In genomic region chr13:79398915-79399314, GRCh38 we compare ENCODE assay signal across 15 cellular contexts. TPM values are rescaled to one million over a fixed set of nuclear protein-coding genes. Genes with fewer than 3 reads are reported as not detected.
A peak's percentile ranks its signal among the peaks of the same experiment; 100 is the strongest.
DNase-seq lines count a peak whose midpoint lies in the region; ATAC-seq, FAIRE-seq and TF ChIP-seq lines count a peak whose summit lies in the region.
"Had no signal": no experiment of that assay in that cellular context is flagged by ENCODE, and none has a peak within 500 bp of the region (broad histone marks: within the 10 kb centered on the region; RNA-seq: fewer than 3 reads in every experiment).

No MANE protein-coding gene starts in this region.

- peaks cover 52% of the 10 kb centered on the region for H3K4me1 Mint-ChIP-seq in WTC11

- H3K4me3 Mint-ChIP-seq in WTC11 = no peak overlapping the region
- H3K4me3 Mint-ChIP-seq: CD14-positive monocyte had no signal

- H3K36me3 Mint-ChIP-seq in WTC11 = peaks cover 43% of the 10 kb centered on the region

- no peak for TF ChIP-seq CTCF in D721Med (IDR thresholded peaks at IDR 0.05; ENCODE audit: insufficient read depth, missing control alignments)
- no peak for TF ChIP-seq CTCF in WTC11 (IDR thresholded peaks at IDR 0.05)

- ATAC-seq in WTC11 (no peak), HG02610 (IDR thresholded peaks at IDR 0.05; ENCODE audit: unreplicated experiment) (no peak)

- no peaks in the 10 kb centered on the region for H3K27me3 Mint-ChIP-seq in WTC11 (ENCODE audit: low read depth)

- H3K27ac Mint-ChIP-seq in WTC11 = 0 out of 2 replicates have a peak overlapping the region, but pooled peaks have one; percentile 24
- H3K27ac Mint-ChIP-seq: activated T-helper 2 cell treated with anti-CD3 and anti-CD28 coated beads, Interferon-gamma antibody, Interleukin-2, Interleukin-4, amounts not matched to agents 10 μg/mL and 5 μg/mL and 100 μg/mL, durations not matched to agents 14 hours and 24 hours and 36 hours had no signal

- POLR2A ChIA-PET in WTC11 (lab: Charles Lee) = no interaction called here

- CTCF ChIA-PET in WTC11 (lab: Charles Lee) = interaction anchor here (1.5 to 1.6 kb wide), 2 partner anchors 7 to 143 kb away, joined by 4 to 5 read pairs; no protein-coding TSS in a partner anchor

- H3K9me3 Mint-ChIP-seq in WTC11 = peaks cover 19% of the 10 kb centered on the region

- FAIRE-seq in D721Med (lab: Jason Lieb, UNC) (peak; percentile 21), islet of Langerhans (lab: Jason Lieb, UNC) (peak; percentile 43)

- peak; percentile 28 for DNase-seq in AG08396 (ENCODE audit: low spot score)
- no peak for DNase-seq in D721Med (ENCODE audit: insufficient read length, low spot score)
- DNase-seq in WTC11 (ENCODE audit: low spot score) = no peak
- no peak for DNase-seq in H4 (ENCODE audit: low spot score)
- no peak for DNase-seq in dermis blood vessel endothelial cell
- DNase-seq in HK-2 (ENCODE audit: unreplicated experiment) = no peak
- DNase-seq: central memory CD4-positive, alpha-beta T cell; esophagus squamous epithelium; MM.1S; NCI-H510A; stomach had no signal

TF ChIP-seq in WTC11, 78 proteins besides CTCF, POLR2A, EP300 and RAD21:
- TF ChIP-seq EMX1 (CRISPR knock-in tag; IDR thresholded peaks at IDR 0.05) = no peak
- no peak for TF ChIP-seq SMAD4 (CRISPR knock-in tag; IDR thresholded peaks at IDR 0.05)
- no peak for TF ChIP-seq TEAD1 (CRISPR knock-in tag; IDR thresholded peaks at IDR 0.05)
- TF ChIP-seq RORB (CRISPR knock-in tag; IDR thresholded peaks at IDR 0.05) = no peak
- no peak for TF ChIP-seq ZNF671 (CRISPR knock-in tag; IDR thresholded peaks at IDR 0.05)
- no peak for TF ChIP-seq ZNF317 (CRISPR knock-in tag; IDR thresholded peaks at IDR 0.05; ENCODE audit: borderline replicate concordance, low read depth)
- TF ChIP-seq ZNF396 (CRISPR knock-in tag; IDR thresholded peaks at IDR 0.05; ENCODE audit: borderline replicate concordance) = no peak
- no peak for TF ChIP-seq RELA (CRISPR knock-in tag; IDR thresholded peaks at IDR 0.05; ENCODE audit: borderline replicate concordance)
- TF ChIP-seq ARID4B (CRISPR knock-in tag; IDR thresholded peaks at IDR 0.05; ENCODE audit: borderline replicate concordance) = no peak
- TF ChIP-seq IRF1 (CRISPR knock-in tag; IDR thresholded peaks at IDR 0.05) = no peak
- no peak for TF ChIP-seq SOX15 (CRISPR knock-in tag; IDR thresholded peaks at IDR 0.05)
- TF ChIP-seq ZNF423 (CRISPR knock-in tag; IDR thresholded peaks at IDR 0.05) = no peak
- no peak for TF ChIP-seq HMGXB4 (CRISPR knock-in tag; IDR thresholded peaks at IDR 0.05)
- no peak for TF ChIP-seq JAZF1 (CRISPR knock-in tag; IDR thresholded peaks at IDR 0.05)
- TF ChIP-seq GRHL2 (CRISPR knock-in tag; IDR thresholded peaks at IDR 0.05; ENCODE audit: insufficient replicate concordance, severe bottlenecking) = no peak

RNA-seq across cellular contexts. Expression of gene RBM26, which starts 7.1 kb away (rescaled TPM):
- total RNA-seq in WTC11 (2021) (57.7 to 64.1 TPM (median 59.0 TPM) in 3 replicates), dermis blood vessel endothelial cell (25.2 and 26.9 TPM in 2 replicates)
- 13.0 and 15.9 TPM in 2 replicates for total RNA-seq in H4 (2014; rRNA removed; shearing (Covaris generic))
